Comparison of ENCODE assay signal across 9 cellular contexts in the genomic region with DNA sequence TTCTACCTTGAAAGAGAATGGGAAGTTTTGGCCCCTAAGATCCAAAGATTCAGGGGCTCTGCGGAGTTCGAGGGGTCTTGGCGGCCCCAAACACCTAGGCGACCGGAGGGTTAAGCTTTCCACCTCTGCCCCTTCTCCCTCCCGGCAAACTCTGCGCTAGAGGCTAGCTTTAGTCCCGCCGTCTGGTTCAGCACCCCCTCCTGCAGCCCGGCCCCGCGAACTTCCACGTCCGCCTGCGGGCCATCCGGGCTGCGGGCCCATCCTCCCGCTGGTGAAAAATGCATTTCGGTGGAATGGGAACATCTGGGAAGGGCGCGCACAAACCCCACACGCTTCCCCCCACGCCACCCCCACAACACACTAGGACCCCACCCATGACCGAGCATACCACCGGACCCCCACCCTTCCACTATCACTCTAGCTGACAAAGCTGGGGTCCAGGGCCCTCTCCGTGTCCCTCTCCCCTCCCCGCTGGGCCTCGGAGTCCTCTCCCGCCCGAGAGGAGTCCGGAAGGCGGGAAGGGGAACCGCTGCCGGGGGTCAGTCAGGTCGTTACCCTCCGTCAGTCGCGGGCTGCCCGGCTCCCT. TPM values are rescaled to one million over a fixed set of nuclear protein-coding genes. Genes with fewer than 3 reads are reported as not detected.
A peak's percentile ranks its signal among the peaks of the same experiment; 100 is the strongest.
DNase-seq lines count a peak whose midpoint lies in the region; TF ChIP-seq lines count a peak whose summit lies in the region.
"Had no signal": no experiment of that assay in that cellular context is flagged by ENCODE, and none has a peak within 500 bp of the region (broad histone marks: within the 10 kb centered on the region; RNA-seq: fewer than 3 reads in every experiment).

No MANE protein-coding gene starts in this region.

- H3K4me1 ChIP-seq in DOHH2 (ENCODE audit: control insufficient read depth, low read length) (peaks cover 36% of the 10 kb centered on the region), Karpas-422 (ENCODE audit: low read length) (peaks cover 29% of the 10 kb centered on the region), breast epithelium (no peaks in the 10 kb centered on the region)

- TF ChIP-seq CTCF in DOHH2 (IDR thresholded peaks at IDR 0.05; ENCODE audit: low read depth, low read length, poor library complexity, severe bottlenecking) (no peak), breast epithelium (IDR thresholded peaks at IDR 0.05) (no peak), mesothelial cell of epicardium (IDR thresholded peaks at IDR 0.05; ENCODE audit: unreplicated experiment) (no peak)

- intact Hi-C loops in breast epithelium (cut with DNase I; ENCODE audit: low total_unique reads) = no loop called here

- H3K36me3 ChIP-seq in DOHH2 (ENCODE audit: control insufficient read depth, low read length) (peaks cover 4% of the 10 kb centered on the region), Karpas-422 (ENCODE audit: insufficient read depth, low read length) (no peaks in the 10 kb centered on the region), breast epithelium (no peaks in the 10 kb centered on the region)

- H3K79me2 ChIP-seq in DOHH2 (ENCODE audit: control insufficient read depth, low read length) = peaks cover 53% of the 10 kb centered on the region
- peaks cover 28% of the 10 kb centered on the region for H3K79me2 ChIP-seq in Karpas-422 (ENCODE audit: low read length)

- H4K20me1 ChIP-seq in DOHH2 (ENCODE audit: control insufficient read depth, insufficient read depth, low read depth, low read length) = no peaks in the 10 kb centered on the region
- H4K20me1 ChIP-seq in Karpas-422 (ENCODE audit: insufficient read depth, low read depth, low read length) = no peaks in the 10 kb centered on the region

- H3K27me3 ChIP-seq in DOHH2 (ENCODE audit: control insufficient read depth, low read length) = no peaks in the 10 kb centered on the region
- no peaks in the 10 kb centered on the region for H3K27me3 ChIP-seq in Karpas-422 (ENCODE audit: low read length)
- H3K27me3 ChIP-seq in breast epithelium = peaks cover 3 to 84% of the 10 kb centered on the region in 2 donors

- DNase-seq in Karpas-422 (peak; percentile 57), breast epithelium (ENCODE audit: low spot score in 2 of 2) (no peak), mesothelial cell of epicardium (ENCODE audit: low spot score in 2 of 2, unreplicated experiment in 2 of 2) (no peak), cortex of kidney (lab: John Stamatoyannopoulos, UW) (no peak), NCI-H2196 treated with DMSO at 0.1 percent for 48 hours (lab: John Stamatoyannopoulos, UW; ENCODE audit: unreplicated experiment) (no peak), NCI-H526 (lab: John Stamatoyannopoulos, UW) (no peak)
- DNase-seq in central memory CD4-positive, alpha-beta T cell = no peak

- no peak for TF ChIP-seq POLR2A in breast epithelium (IDR thresholded peaks at IDR 0.05)

- no peaks in the 10 kb centered on the region for H3K36me3 Mint-ChIP-seq in mesothelial cell of epicardium

- H3K27ac ChIP-seq in DOHH2 (ENCODE audit: low read depth, low read length) (0 out of 2 replicates have a peak overlapping the region, but pooled peaks have one; percentile 69), Karpas-422 (ENCODE audit: low read length) (0 out of 2 replicates have a peak overlapping the region, but pooled peaks have one; percentile 13), breast epithelium (peak overlapping the region; percentile 61 to 91)
- H3K27ac ChIP-seq: VCaP had no signal

- H3K4me3 Mint-ChIP-seq in mesothelial cell of epicardium = peak overlapping the region; percentile 48

- peaks cover 9% of the 10 kb centered on the region for H3F3A ChIP-seq in DOHH2 (ENCODE audit: control insufficient read depth, insufficient read depth)

- H3K4me3 ChIP-seq in DOHH2 (ENCODE audit: low read length) (peak overlapping the region; percentile 79), Karpas-422 (ENCODE audit: low read length) (peak overlapping the region; percentile 93), breast epithelium (peak overlapping the region; percentile 51 to 74 (median 54))

- no peak overlapping the region for H3K27ac Mint-ChIP-seq in mesothelial cell of epicardium

- H3K9me3 ChIP-seq in DOHH2 (ENCODE audit: control insufficient read depth, insufficient read depth, low read length) (no peaks in the 10 kb centered on the region), Karpas-422 (ENCODE audit: low read length) (no peaks in the 10 kb centered on the region), breast epithelium (no peaks in the 10 kb centered on the region)

- H3K9ac ChIP-seq in Karpas-422 (ENCODE audit: low read length) = peak overlapping the region; percentile 87

- H2AFZ ChIP-seq in Karpas-422 (ENCODE audit: low read length) = peak overlapping the region; percentile 65; the same call in 1 of the 2 replicates

- H3K4me2 ChIP-seq in DOHH2 (ENCODE audit: low read length) (peak overlapping the region; percentile 95), Karpas-422 (ENCODE audit: low read depth, low read length, poor library complexity, severe bottlenecking) (peak overlapping the region; percentile 95)

- peaks cover 96% of the 10 kb centered on the region for H3K27me3 Mint-ChIP-seq in mesothelial cell of epicardium (ENCODE audit: low read depth)

- H3K9me2 ChIP-seq in DOHH2 (replicated peaks; ENCODE audit: control insufficient read depth, low read length) (no peaks in the 10 kb centered on the region), Karpas-422 (replicated peaks; ENCODE audit: insufficient read depth, low read length) (no peaks in the 10 kb centered on the region)

- peaks cover 30% of the 10 kb centered on the region for H3K4me1 Mint-ChIP-seq in mesothelial cell of epicardium

- H3K9me3 Mint-ChIP-seq in mesothelial cell of epicardium = no peaks in the 10 kb centered on the region

RNA-seq across cellular contexts. Expression of gene SHOX2, which starts 1.0 kb away (rescaled TPM):
- 7.7 and 11.7 TPM in 2 replicates for total RNA-seq in Karpas-422 (2014; rRNA removed; shearing (Covaris generic); ENCODE audit: low replicate concordance)
- 10 to 100 TPM in 1 of 3 donors, 1 to 10 TPM in 2; 3.0 to 10.5 (median 5.3) TPM for total RNA-seq in breast epithelium
- 0.79 to 1.4 TPM (median 0.89 TPM) in 3 replicates for total RNA-seq in mesothelial cell of epicardium

RNA-seq across cellular contexts. Expression of gene RSRC1, which starts 4.7 kb away (rescaled TPM):
- total RNA-seq in Karpas-422 (2014; rRNA removed; shearing (Covaris generic); ENCODE audit: low replicate concordance) = 95.2 and 101 TPM in 2 replicates
- total RNA-seq in breast epithelium (100 to 1,000 TPM in 1 of 3 donors, 10 to 100 TPM in 2; 53.1 to 101 (median 59.3) TPM), mesothelial cell of epicardium (33.1 to 35.0 TPM (median 34.9 TPM) in 3 replicates)

Comparison
In these comparisons a context has a peak if more than half of its experiments do, and no peak if none do; other contexts are left out.
1. H3K27ac ChIP-seq: peak in every context shown above with its lines; median percentile 76 in breast epithelium; 69 in DOHH2; 13 in Karpas-422.